18 cellular contexts compared by ENCODE assay signal in the genomic region with DNA sequence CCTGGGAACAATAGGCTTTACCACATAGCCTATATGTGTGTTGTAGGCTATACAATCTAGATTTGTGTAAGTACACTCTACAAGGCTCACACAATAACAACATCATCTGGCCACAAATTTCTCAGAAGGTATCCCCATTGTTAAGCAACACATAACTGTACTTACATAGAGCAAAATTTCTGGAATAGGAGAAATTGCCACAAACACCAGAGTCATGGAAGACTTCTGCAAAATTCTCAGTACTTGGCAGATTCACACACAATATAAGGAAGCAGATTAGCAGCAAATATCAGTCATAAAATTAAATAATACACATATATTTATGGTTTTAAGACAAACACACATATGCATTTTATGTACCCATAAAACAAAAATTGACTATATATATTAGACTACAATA.
"Had no signal": no experiment of that assay in that cellular context is flagged by ENCODE, and none has a peak within 500 bp of the region (broad histone marks: within the 10 kb centered on the region; RNA-seq: fewer than 3 reads in every experiment).

No MANE protein-coding gene starts in this region.

- H3K9me3 Mint-ChIP-seq: activated T-cell treated with anti-CD3 and anti-CD28 coated beads, Interleukin-2, amount 50 U/mL, for 24 hours; stimulated activated naive B cell treated with anti-CD40 and anti-IgM and Interleukin-4, amounts not matched to agents 10 μg/mL and 1 μg/mL and 100 μg/mL, for 72 hours; type B pancreatic cell had no signal

- H3K4me3 Mint-ChIP-seq: activated CD8-positive, alpha-beta memory T cell treated with anti-CD3 and anti-CD28 coated beads, Interleukin-2, amount 10 ng/mL, durations not matched to agents 7 days and 5 days; activated naive CD8-positive, alpha-beta T cell treated with anti-CD3 and anti-CD28 coated beads for 36 hours; activated T-cell treated with anti-CD3 and anti-CD28 coated beads, Interleukin-2, amount 50 U/mL, for 24 hours; naive thymus-derived CD8-positive, alpha-beta T cell; stimulated activated naive B cell treated with anti-CD40 and anti-IgM and Interleukin-4, amounts not matched to agents 10 μg/mL and 1 μg/mL and 100 μg/mL, for 72 hours; type B pancreatic cell had no signal

- H3K27me3 ChIP-seq: foreskin keratinocyte, right atrium auricular region, suprapubic skin had no signal

- ATAC-seq: activated CD8-positive, alpha-beta memory T cell treated with anti-CD3 and anti-CD28 coated beads, Interleukin-2, amount 10 ng/mL, durations not matched to agents 7 days and 5 days; left colon; naive thymus-derived CD8-positive, alpha-beta T cell; stimulated activated naive B cell treated with anti-CD40 and anti-IgM and Interleukin-4, amounts not matched to agents 10 μg/mL and 1 μg/mL and 100 μg/mL, for 72 hours had no signal

- H3K27ac ChIP-seq: foreskin keratinocyte, right atrium auricular region, suprapubic skin had no signal

- H3K36me3 ChIP-seq: right atrium auricular region, spleen, suprapubic skin had no signal

- H3K9me3 ChIP-seq: right atrium auricular region, spleen, suprapubic skin had no signal

- H3K27me3 Mint-ChIP-seq: activated CD8-positive, alpha-beta memory T cell treated with anti-CD3 and anti-CD28 coated beads, Interleukin-2, amount 10 ng/mL, durations not matched to agents 7 days and 5 days; activated naive CD8-positive, alpha-beta T cell treated with anti-CD3 and anti-CD28 coated beads for 36 hours; activated T-cell treated with anti-CD3 and anti-CD28 coated beads, Interleukin-2, amount 50 U/mL, for 24 hours; naive thymus-derived CD8-positive, alpha-beta T cell; type B pancreatic cell had no signal

- H3K4me3 ChIP-seq: lung, right atrium auricular region, spleen, suprapubic skin had no signal

- H3K27ac Mint-ChIP-seq: activated CD8-positive, alpha-beta memory T cell treated with anti-CD3 and anti-CD28 coated beads, Interleukin-2, amount 10 ng/mL, durations not matched to agents 7 days and 5 days; activated naive CD8-positive, alpha-beta T cell treated with anti-CD3 and anti-CD28 coated beads for 36 hours; activated T-cell treated with anti-CD3 and anti-CD28 coated beads, Interleukin-2, amount 50 U/mL, for 24 hours; stimulated activated naive B cell treated with anti-CD40 and anti-IgM and Interleukin-4, amounts not matched to agents 10 μg/mL and 1 μg/mL and 100 μg/mL, for 72 hours; type B pancreatic cell had no signal

- DNase-seq: activated CD4-positive, alpha-beta T cell treated with anti-CD3 and anti-CD28 coated beads, Interleukin-2, amount 50 U/mL, for 48 hours; activated CD4-positive, CD25-positive, alpha-beta regulatory T cell treated with anti-CD3 and anti-CD28 coated beads, Interleukin-2, amount 50 U/mL, for 72 hours; activated CD8-positive, alpha-beta memory T cell treated with anti-CD3 and anti-CD28 coated beads, Interleukin-2, amount 10 ng/mL, durations not matched to agents 7 days and 5 days; activated gamma-delta T cell; activated naive CD8-positive, alpha-beta T cell treated with anti-CD3 and anti-CD28 coated beads for 36 hours; activated T-cell treated with anti-CD3 and anti-CD28 coated beads, Interleukin-2, amount 50 U/mL, for 24 hours; anterior cingulate cortex; head of caudate nucleus; left colon; naive thymus-derived CD8-positive, alpha-beta T cell; spleen; stimulated activated CD4-positive, alpha-beta T cell treated with anti-CD3 and anti-CD28 coated beads, Interleukin-1b, Interleukin-23, amount 100 ng/mL, for 48 hours; stimulated activated naive B cell treated with anti-CD40 and anti-IgM and Interleukin-4, amounts not matched to agents 10 μg/mL and 1 μg/mL and 100 μg/mL, for 72 hours had no signal

- H3K36me3 Mint-ChIP-seq: stimulated activated naive B cell treated with anti-CD40 and anti-IgM and Interleukin-4, amounts not matched to agents 10 μg/mL and 1 μg/mL and 100 μg/mL, for 72 hours had no signal
